ENCODE assay signal across 16 cellular contexts in genomic region chr1:153841463-153841994, GRCh38.
DNase-seq lines count a peak whose midpoint lies in the region; ATAC-seq and TF ChIP-seq lines count a peak whose summit lies in the region.
"Had no signal": no experiment of that assay in that cellular context is flagged by ENCODE, and none has a peak within 500 bp of the region (broad histone marks: within the 10 kb centered on the region; RNA-seq: fewer than 3 reads in every experiment).

No MANE protein-coding gene starts in this region.

- peak overlapping the region; percentile 46 for H3K27ac Mint-ChIP-seq in activated T-helper 17 cell treated with anti-CD3 and anti-CD28 coated beads, Interleukin-2, amount 50 U/mL, for 72 hours
- H3K27ac Mint-ChIP-seq: T-helper 1 cell treated with Interleukin-12 subunit alpha and Interleukin-12 subunit beta and Interleukin-4 antibody, amounts not matched to agents 30 μg/mL and 1 μg/mL, for 36 hours had no signal

- no peak for ATAC-seq in activated T-helper 17 cell treated with anti-CD3 and anti-CD28 coated beads, Interleukin-2, amount 50 U/mL, for 72 hours (replicated peaks)
- ATAC-seq: heart right ventricle had no signal

- peaks cover 24% of the 10 kb centered on the region for H3K4me1 Mint-ChIP-seq in activated T-helper 17 cell treated with anti-CD3 and anti-CD28 coated beads, Interleukin-2, amount 50 U/mL, for 72 hours

- H3K4me3 ChIP-seq in AG10803 (ENCODE audit: low read length) (no peak overlapping the region), fibroblast of villous mesenchyme (ENCODE audit: low read depth, low read length) (no peak overlapping the region)
- H3K4me3 ChIP-seq: colonic mucosa, heart right ventricle, MG63, stomach, vagina had no signal

- TF ChIP-seq CTCF in AG10803 (conservative IDR thresholded peaks at IDR 0.05; ENCODE audit: low read length), result no peak
- no peak for TF ChIP-seq CTCF in fibroblast of villous mesenchyme (IDR thresholded peaks at IDR 0.05; ENCODE audit: insufficient read depth, low read depth, low read length)

- peaks cover 24% of the 10 kb centered on the region for H3K36me3 Mint-ChIP-seq in activated T-helper 17 cell treated with anti-CD3 and anti-CD28 coated beads, Interleukin-2, amount 50 U/mL, for 72 hours (ENCODE audit: low read depth)

- DNase-seq in AG10803 (ENCODE audit: low read depth) (peak; percentile 51), GM04504 (ENCODE audit: low read depth) (peak; percentile 4), fibroblast of villous mesenchyme (ENCODE audit: low read depth) (peak; percentile 16), GDM1 (lab: John Stamatoyannopoulos, UW) (no peak), ACHN (no peak), NCI-H187 (lab: John Stamatoyannopoulos, UW) (no peak), NOMO-1 (lab: John Stamatoyannopoulos, UW; ENCODE audit: unreplicated experiment in 2 of 2) (no peak)
- DNase-seq: activated CD4-positive, alpha-beta T cell treated with anti-CD3 and anti-CD28 coated beads for 36 hours; activated T-cell treated with anti-CD3 and anti-CD28 coated beads, Interleukin-2, amount 50 U/mL, for 1 hour; colonic mucosa; heart right ventricle; MG63; stomach had no signal

- no peaks in the 10 kb centered on the region for H3K27me3 Mint-ChIP-seq in activated T-helper 17 cell treated with anti-CD3 and anti-CD28 coated beads, Interleukin-2, amount 50 U/mL, for 72 hours
- H3K27me3 Mint-ChIP-seq: activated CD4-positive, alpha-beta T cell treated with anti-CD3 and anti-CD28 coated beads for 36 hours had no signal

- H3K4me3 Mint-ChIP-seq in activated T-helper 17 cell treated with anti-CD3 and anti-CD28 coated beads, Interleukin-2, amount 50 U/mL, for 72 hours, result no peak overlapping the region
- H3K4me3 Mint-ChIP-seq: activated CD4-positive, alpha-beta T cell treated with anti-CD3 and anti-CD28 coated beads for 36 hours; T-helper 1 cell treated with Interleukin-12 subunit alpha and Interleukin-12 subunit beta and Interleukin-4 antibody, amounts not matched to agents 30 μg/mL and 1 μg/mL, for 36 hours had no signal

- H3K9me3 Mint-ChIP-seq in activated T-helper 17 cell treated with anti-CD3 and anti-CD28 coated beads, Interleukin-2, amount 50 U/mL, for 72 hours, result no peaks in the 10 kb centered on the region
- H3K9me3 Mint-ChIP-seq: T-helper 1 cell treated with Interleukin-12 subunit alpha and Interleukin-12 subunit beta and Interleukin-4 antibody, amounts not matched to agents 30 μg/mL and 1 μg/mL, for 36 hours had no signal

- in situ Hi-C loops in ACHN (cut with HindIII; ENCODE audit: low pct_ligation_motif_present, low pct_unique_long_range_greater_than_20kb, low sequenced_read_pairs), result no loop called here

Comparison
In these comparisons a context has a peak if more than half of its experiments do, and no peak if none do; other contexts are left out.
1. DNase-seq: peak in AG10803 (single experiment), GM04504 (single experiment) and fibroblast of villous mesenchyme (single experiment); none in GDM1 (single experiment), ACHN (single experiment), NCI-H187 (0 of 2) and NOMO-1 (0 of 2).